Comparison of ENCODE assay signal across 17 cellular contexts in the genomic region with DNA sequence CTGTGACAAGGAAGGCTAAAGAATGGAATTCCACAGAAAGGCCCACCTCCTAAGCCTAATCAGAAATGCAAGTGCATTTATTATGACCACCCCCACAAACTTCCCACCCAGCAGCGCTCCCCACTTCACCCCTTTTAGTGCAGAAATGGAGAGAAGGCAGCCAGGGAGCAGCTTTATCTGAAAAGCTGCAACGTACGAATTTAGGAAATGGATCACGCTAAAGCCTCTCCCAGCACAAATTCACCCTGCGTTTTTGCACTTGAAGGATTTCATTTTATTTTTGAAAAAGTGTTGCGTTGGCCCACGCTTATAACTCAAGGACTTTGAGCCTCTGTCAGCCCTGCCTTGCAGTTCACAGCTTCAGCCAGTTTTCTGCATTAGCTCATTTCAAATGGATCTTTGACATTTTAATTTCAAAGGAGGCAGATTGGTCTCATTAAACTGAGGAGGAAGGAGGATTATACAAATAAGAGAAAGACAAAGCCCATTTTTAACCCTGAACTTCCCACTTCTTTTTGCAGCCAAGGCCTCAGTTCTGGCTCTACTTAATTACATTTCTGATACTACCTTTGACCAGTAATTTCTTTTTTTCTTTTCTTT.
DNase-seq lines count a peak whose midpoint lies in the region; ATAC-seq and TF ChIP-seq lines count a peak whose summit lies in the region.
"Had no signal": no experiment of that assay in that cellular context is flagged by ENCODE, and none has a peak within 500 bp of the region (broad histone marks: within the 10 kb centered on the region; RNA-seq: fewer than 3 reads in every experiment).

No MANE protein-coding gene starts in this region.

- 85% methylated on average over 7 of the region's 7 CpGs for WGBS in suprapubic skin

- no peaks in the 10 kb centered on the region for H3K36me3 ChIP-seq in NT2/D1 (ENCODE audit: insufficient read depth, insufficient read length, low read length)
- no peaks in the 10 kb centered on the region for H3K36me3 ChIP-seq in suprapubic skin
- H3K36me3 ChIP-seq: Peyer's patch had no signal

- ATAC-seq in activated naive CD4-positive, alpha-beta T cell treated with anti-CD3 and anti-CD28 coated beads, Interleukin-2, amount 50 U/mL, for 72 hours = no peak
- no peak for ATAC-seq in activated T-cell treated with anti-CD3 and anti-CD28 coated beads, Interleukin-2, amount 50 U/mL, for 72 hours (replicated peaks in 1 of 2)
- ATAC-seq: SK-N-SH treated with all-trans-retinoic acid at 6 μM for 48 hours had no signal

- peak overlapping the region; percentile 46 for H3K27ac ChIP-seq in suprapubic skin
- H3K27ac ChIP-seq: HL-60, KMS-11, Peyer's patch had no signal

- H3K27ac Mint-ChIP-seq in activated naive CD4-positive, alpha-beta T cell treated with anti-CD3 and anti-CD28 coated beads, Interleukin-2, amount 50 U/mL, for 72 hours = no peak overlapping the region
- no peak overlapping the region for H3K27ac Mint-ChIP-seq in activated T-cell treated with anti-CD3 and anti-CD28 coated beads, Interleukin-2, amount 50 U/mL, for 72 hours
- H3K27ac Mint-ChIP-seq: CD8-positive, alpha-beta memory T cell had no signal

- no peaks in the 10 kb centered on the region for H3K4me1 Mint-ChIP-seq in activated T-cell treated with anti-CD3 and anti-CD28 coated beads, Interleukin-2, amount 50 U/mL, for 72 hours (ENCODE audit: low read depth)
- H3K4me1 Mint-ChIP-seq: CD8-positive, alpha-beta memory T cell had no signal

- TF ChIP-seq CTCF in suprapubic skin (IDR thresholded peaks at IDR 0.05) = no peak

- peaks cover 4% of the 10 kb centered on the region for H3K27me3 Mint-ChIP-seq in activated T-cell treated with anti-CD3 and anti-CD28 coated beads, Interleukin-2, amount 50 U/mL, for 72 hours (ENCODE audit: low read depth)
- H3K27me3 Mint-ChIP-seq: CD8-positive, alpha-beta memory T cell had no signal

- H3K9me3 ChIP-seq in NT2/D1 (ENCODE audit: insufficient read depth, low read length) = no peaks in the 10 kb centered on the region
- H3K9me3 ChIP-seq in suprapubic skin = no peaks in the 10 kb centered on the region
- H3K9me3 ChIP-seq: Peyer's patch had no signal

- DNase-seq in NT2/D1 (ENCODE audit: low read depth, low spot score) (peak; percentile 32), head of caudate nucleus (peak in 34 of 42 donors; percentile 5 to 81 (median 44)), left kidney (ENCODE audit: low read depth, low spot score) (peak; percentile 30), suprapubic skin (ENCODE audit: low spot score in 2 of 2) (no peak), D341Med (ENCODE audit: low spot score) (no peak), SW480 (ENCODE audit: low spot score) (no peak)
- no peak for DNase-seq in activated naive CD4-positive, alpha-beta T cell treated with anti-CD3 and anti-CD28 coated beads, Interleukin-2, amount 50 U/mL, for 72 hours (ENCODE audit: low spot score in 2 of 2)
- no peak for DNase-seq in activated T-cell treated with anti-CD3 and anti-CD28 coated beads, Interleukin-2, amount 50 U/mL, for 72 hours
- DNase-seq: CD8-positive, alpha-beta memory T cell; HCEC 1CT; NCI-H1092; NCI-H1694 treated with DMSO at 0.1 percent for 48 hours; Peyer's patch; SHP77 had no signal

- TF ChIP-seq EP300 in suprapubic skin (IDR thresholded peaks at IDR 0.05) = no peak

- peaks cover 0 to 3% of the 10 kb centered on the region in 2 donors for H3K9me3 Mint-ChIP-seq in activated naive CD4-positive, alpha-beta T cell treated with anti-CD3 and anti-CD28 coated beads, Interleukin-2, amount 50 U/mL, for 72 hours
- no peaks in the 10 kb centered on the region for H3K9me3 Mint-ChIP-seq in activated T-cell treated with anti-CD3 and anti-CD28 coated beads, Interleukin-2, amount 50 U/mL, for 72 hours
- H3K9me3 Mint-ChIP-seq: CD8-positive, alpha-beta memory T cell had no signal

- H3K9ac ChIP-seq in NT2/D1 (ENCODE audit: insufficient read length, low read depth) = no peak overlapping the region
- H3K9ac ChIP-seq: KMS-11 had no signal

- H3K4me1 ChIP-seq in NT2/D1 (ENCODE audit: insufficient read depth, insufficient read length) (no peaks in the 10 kb centered on the region), suprapubic skin (peaks cover 20% of the 10 kb centered on the region)

- no peak for TF ChIP-seq POLR2A in suprapubic skin (IDR thresholded peaks at IDR 0.05)

- H3K36me3 Mint-ChIP-seq in activated naive CD4-positive, alpha-beta T cell treated with anti-CD3 and anti-CD28 coated beads, Interleukin-2, amount 50 U/mL, for 72 hours = no peaks in the 10 kb centered on the region
- H3K36me3 Mint-ChIP-seq in activated T-cell treated with anti-CD3 and anti-CD28 coated beads, Interleukin-2, amount 50 U/mL, for 72 hours (ENCODE audit: insufficient read depth in 2 of 2) = no peaks in the 10 kb centered on the region
- H3K36me3 Mint-ChIP-seq: CD8-positive, alpha-beta memory T cell had no signal

- H3K4me3 Mint-ChIP-seq in activated T-cell treated with anti-CD3 and anti-CD28 coated beads, Interleukin-2, amount 50 U/mL, for 72 hours = no peak overlapping the region
- H3K4me3 Mint-ChIP-seq: CD8-positive, alpha-beta memory T cell had no signal

- H3K4me3 ChIP-seq in NT2/D1 (ENCODE audit: insufficient read length, low read depth) = no peak overlapping the region
- H3K4me3 ChIP-seq in suprapubic skin = no peak overlapping the region
- H3K4me3 ChIP-seq: Peyer's patch had no signal

- H3K27me3 ChIP-seq in NT2/D1 (ENCODE audit: insufficient read depth, insufficient read length) = no peaks in the 10 kb centered on the region
- no peaks in the 10 kb centered on the region for H3K27me3 ChIP-seq in suprapubic skin
- H3K27me3 ChIP-seq: Peyer's patch had no signal

- intact Hi-C loops in head of caudate nucleus (cut with DNase I) = no loop called here

Comparison
In these comparisons a context has a peak if more than half of its experiments do, and no peak if none do; other contexts are left out.
1. DNase-seq: peak in NT2/D1 (single experiment), head of caudate nucleus (34 of 42) and left kidney (single experiment); none in suprapubic skin (0 of 2), D341Med (single experiment), SW480 (single experiment), activated naive CD4-positive, alpha-beta T cell treated with anti-CD3 and anti-CD28 coated beads, Interleukin-2, amount 50 U/mL, for 72 hours (0 of 2) and activated T-cell treated with anti-CD3 and anti-CD28 coated beads, Interleukin-2, amount 50 U/mL, for 72 hours (0 of 2).